Comparison of ENCODE assay signal across 2 cellular contexts in the genomic region with DNA sequence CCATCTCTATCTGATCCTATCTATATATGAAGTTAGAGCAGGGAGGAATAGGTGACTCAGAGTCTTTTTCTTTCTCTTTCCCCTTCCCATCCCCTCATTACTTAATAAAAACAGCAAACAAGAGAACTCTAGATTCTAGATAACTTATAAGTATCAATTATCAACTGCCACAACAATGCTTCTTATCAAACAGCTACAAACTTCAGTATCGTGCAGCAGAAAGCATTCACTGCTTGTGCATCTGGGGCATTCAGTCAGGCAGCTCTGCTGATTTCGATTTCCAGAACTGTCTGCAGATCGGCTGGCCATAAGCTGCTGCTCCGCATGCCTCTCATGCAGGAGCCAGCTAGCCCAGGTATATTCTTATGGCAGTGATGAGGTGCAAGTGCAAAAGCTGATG.
TF ChIP-seq lines count a peak whose summit lies in the region.

No MANE protein-coding gene starts in this region.

TF ChIP-seq in HEK293, 187 proteins besides CTCF, POLR2A, EP300 and RAD21:
- TF ChIP-seq PRDM10 (tag by site-specific recombination; IDR thresholded peaks at IDR 0.05) = no peak
- TF ChIP-seq ZNF214 (tag by site-specific recombination; IDR thresholded peaks at IDR 0.05; ENCODE audit: borderline replicate concordance) = peak; percentile 78; the same call in 1 of the 2 replicates

TF ChIP-seq in K562, 482 proteins besides CTCF, POLR2A, EP300 and RAD21:
- TF ChIP-seq TEAD4 (IDR thresholded peaks at IDR 0.05; ENCODE audit: low read length) (0 out of 2 replicates have a peak, but pooled peaks have one; percentile 27), TEAD4 (CRISPR knock-in tag; IDR thresholded peaks at IDR 0.05; ENCODE audit: borderline replicate concordance) (no peak), MBD2 (IDR thresholded peaks at IDR 0.05; ENCODE audit: borderline replicate concordance, low read depth) (no peak), CBFA2T3 (IDR thresholded peaks at IDR 0.05) (peak; percentile 62), CBFA2T2 (conservative IDR thresholded peaks at IDR 0.05) (peak; percentile 50), TAL1 (IDR thresholded peaks at IDR 0.05) (peak; percentile 23; the same call in 1 of the 2 replicates)
